ENCODE assay signal across 19 cellular contexts in genomic region chr15:78024883-78025282, GRCh38. TPM values are rescaled to one million over a fixed set of nuclear protein-coding genes. Genes with fewer than 3 reads are reported as not detected.
DNase-seq lines count a peak whose midpoint lies in the region; ATAC-seq, FAIRE-seq and TF ChIP-seq lines count a peak whose summit lies in the region.
"Had no signal": no experiment of that assay in that cellular context is flagged by ENCODE, and none has a peak within 500 bp of the region (broad histone marks: within the 10 kb centered on the region; RNA-seq: fewer than 3 reads in every experiment).

No MANE protein-coding gene starts in this region.

- no peaks in the 10 kb centered on the region for H3K9me3 Mint-ChIP-seq in nephron progenitor cell
- H3K9me3 Mint-ChIP-seq: CD8-positive, alpha-beta memory T cell; effector memory CD8-positive, alpha-beta T cell; H9; stimulated activated effector memory CD8-positive, alpha-beta T cell treated with anti-CD3 and anti-CD28 coated beads, Interleukin-12 subunit alpha, Interleukin-12 subunit beta, amount 100 ng/mL, for 72 hours had no signal

- no peak overlapping the region for H3K4me3 Mint-ChIP-seq in nephron progenitor cell
- H3K4me3 Mint-ChIP-seq: CD8-positive, alpha-beta memory T cell; effector memory CD8-positive, alpha-beta T cell; H9; stimulated activated effector memory CD8-positive, alpha-beta T cell treated with anti-CD3 and anti-CD28 coated beads, Interleukin-12 subunit alpha, Interleukin-12 subunit beta, amount 100 ng/mL, for 72 hours had no signal

- H3K27ac Mint-ChIP-seq in nephron progenitor cell, result peak overlapping the region; percentile 95
- H3K27ac Mint-ChIP-seq: stimulated activated effector memory CD8-positive, alpha-beta T cell treated with anti-CD3 and anti-CD28 coated beads, Interleukin-12 subunit alpha, Interleukin-12 subunit beta, amount 100 ng/mL, for 72 hours had no signal

- H3K27me3 ChIP-seq in heart left ventricle, result no peaks in the 10 kb centered on the region
- H3K27me3 ChIP-seq in bronchial epithelial cell (ENCODE audit: control insufficient read depth, insufficient read depth, low read length), result no peaks in the 10 kb centered on the region
- H3K27me3 ChIP-seq in transverse colon, result no peaks in the 10 kb centered on the region
- H3K27me3 ChIP-seq: ovary had no signal

- H3K4me1 Mint-ChIP-seq in nephron progenitor cell, result peaks cover 49% of the 10 kb centered on the region

- DNase-seq in heart left ventricle (no peak), Right ventricle myocardium superior (no peak), bronchial epithelial cell (ENCODE audit: low read depth) (no peak), nephron progenitor cell (no peak), transverse colon (no peak), GM13977 (ENCODE audit: low spot score) (no peak)
- DNase-seq in effector CD8-positive, alpha-beta T cell (lab: John Stamatoyannopoulos, UW), result no peak
- DNase-seq: activated CD4-positive, alpha-beta T cell treated with anti-CD3 and anti-CD28 coated beads, Interleukin-2, amount 50 U/mL, for 48 hours; amniotic stem cell; CD8-positive, alpha-beta memory T cell; DND-41; effector memory CD8-positive, alpha-beta T cell; H9; NCI-H2029 treated with DMSO at 0.1 percent for 48 hours had no signal

- H3K27ac ChIP-seq in heart left ventricle (peak overlapping the region in 10 of 12 donors; percentile 13 to 88 (median 57)), transverse colon (peak overlapping the region; percentile 53 to 73 (median 58))

- H3K9me3 ChIP-seq in heart left ventricle (no peaks in the 10 kb centered on the region), transverse colon (no peaks in the 10 kb centered on the region)
- H3K9me3 ChIP-seq: ovary had no signal

- intact Hi-C loops in heart left ventricle (cut with DNase I) (loop anchor here in 3 of 10 donors (5.0 to 10.0 kb wide), 2 partner anchors 50 to 52 kb away; partner anchors contain the start of gene TBC1D2B (in 3 of the 3)), Right ventricle myocardium superior (cut with DNase I) (no loop called here), transverse colon (cut with DNase I; ENCODE audit: low total_unique reads) (no loop called here)

- WGBS in heart left ventricle, 4 donors, result 75 to 85% (median 82%) methylated on average over 2 of the region's 2 CpGs
- 85% methylated on average over 2 of the region's 2 CpGs; no CpG with 5 or more reads in 1 of the 2 donors for WGBS in transverse colon (ENCODE audit: low coverage in 1 of 2), 2 donors

- TF ChIP-seq CTCF in heart left ventricle (IDR thresholded peaks at IDR 0.05) (no peak), bronchial epithelial cell (IDR thresholded peaks at IDR 0.05; ENCODE audit: insufficient read depth, low read length, severe bottlenecking) (no peak), nephron progenitor cell (IDR thresholded peaks at IDR 0.05) (no peak), transverse colon (IDR thresholded peaks at IDR 0.05) (no peak), GM13977 (IDR thresholded peaks at IDR 0.05; ENCODE audit: extremely low read depth, insufficient read depth, missing control alignments) (no peak)

- H3K4me3 ChIP-seq in heart left ventricle (no peak overlapping the region), bronchial epithelial cell (ENCODE audit: low read depth, low read length) (no peak overlapping the region), transverse colon (no peak overlapping the region)
- H3K4me3 ChIP-seq: K562, ovary had no signal

- in situ Hi-C loops in transverse colon (cut with MboI; ENCODE audit: low pct_ligation_motif_present in 1 of 4, low pct_unique_long_range_greater_than_20kb in 1 of 4, low sequenced_read_pairs in 3 of 4) (no loop called here), GM13977 (cut with MboI; ENCODE audit: low pct_unique_long_range_greater_than_20kb, low sequenced_read_pairs, unreplicated experiment) (no loop called here)

- no peak for ATAC-seq in heart left ventricle
- ATAC-seq in Right ventricle myocardium superior (ENCODE audit: poor library complexity), result no peak
- ATAC-seq in HG03025 (IDR thresholded peaks at IDR 0.05; ENCODE audit: low FRiP score, unreplicated experiment), result no peak
- ATAC-seq: effector memory CD8-positive, alpha-beta T cell; K562; Panc1; stimulated activated effector memory CD8-positive, alpha-beta T cell treated with anti-CD3 and anti-CD28 coated beads, Interleukin-12 subunit alpha, Interleukin-12 subunit beta, amount 100 ng/mL, for 72 hours had no signal

- H3K36me3 Mint-ChIP-seq in nephron progenitor cell (ENCODE audit: low read depth), result peaks cover 16% of the 10 kb centered on the region

- peaks cover 0 to 35% (median 21%) of the 10 kb centered on the region in 12 donors for H3K4me1 ChIP-seq in heart left ventricle
- H3K4me1 ChIP-seq in transverse colon, result peaks cover 0 to 24% (median 6%) of the 10 kb centered on the region in 4 donors

- H3K27me3 Mint-ChIP-seq in nephron progenitor cell (ENCODE audit: low read depth, poor library complexity), result peaks cover 2% of the 10 kb centered on the region
- H3K27me3 Mint-ChIP-seq: CD8-positive, alpha-beta memory T cell; effector memory CD8-positive, alpha-beta T cell had no signal

- TF ChIP-seq POLR2A in heart left ventricle (IDR thresholded peaks at IDR 0.05), result no peak
- TF ChIP-seq POLR2A in transverse colon (IDR thresholded peaks at IDR 0.05), result no peak

- FAIRE-seq in bronchial epithelial cell (lab: Jason Lieb, UNC), result peak; percentile 13
- FAIRE-seq: K562 had no signal

- no peak for TF ChIP-seq EP300 in transverse colon (IDR thresholded peaks at IDR 0.05; ENCODE audit: low read depth)

- H3K36me3 ChIP-seq in heart left ventricle, result peaks cover 0 to 95% (median 83%) of the 10 kb centered on the region in 9 donors
- H3K36me3 ChIP-seq in bronchial epithelial cell (ENCODE audit: control insufficient read depth, insufficient read depth, low read length), result peaks cover 15% of the 10 kb centered on the region
- peaks cover 0 to 37% (median 13%) of the 10 kb centered on the region in 4 donors for H3K36me3 ChIP-seq in transverse colon
- H3K36me3 ChIP-seq: ovary had no signal

RNA-seq across cellular contexts. Expression of gene TBC1D2B, which starts 52.6 kb away (rescaled TPM):
- total RNA-seq in heart left ventricle (10 to 100 TPM in 6 of 9 donors, 1 to 10 TPM in 3; 6.5 to 45.2 (median 10.8) TPM), Right ventricle myocardium superior (9.8 TPM), bronchial epithelial cell (13.7 and 15.4 TPM in 2 replicates), transverse colon (10 to 100 TPM; 40.4 to 62.6 (median 53.8) TPM)
- polyA plus RNA-seq in heart left ventricle, result 1 to 10 TPM; 5.1 to 5.9 TPM
